Comparison of ENCODE assay signal across 22 cellular contexts in genomic region chr16:17177242-17177967, GRCh38.
DNase-seq lines count a peak whose midpoint lies in the region; ATAC-seq, FAIRE-seq and TF ChIP-seq lines count a peak whose summit lies in the region.
"Had no signal": no experiment of that assay in that cellular context is flagged by ENCODE, and none has a peak within 500 bp of the region (broad histone marks: within the 10 kb centered on the region; RNA-seq: fewer than 3 reads in every experiment).

No MANE protein-coding gene starts in this region.

- H3K4me3 Mint-ChIP-seq in activated CD4-positive, alpha-beta T cell treated with anti-CD3 and anti-CD28 coated beads, Interleukin-2, amount 10 ng/mL, durations not matched to agents 7 days and 5 days: no peak overlapping the region
- peak overlapping the region; percentile 33 for H3K4me3 Mint-ChIP-seq in type B pancreatic cell
- H3K4me3 Mint-ChIP-seq: dendritic cell treated with granulocyte-macrophage colony-stimulating factor and Interleukin-4, amounts not matched to agents 40 ng/mL and 50 ng/mL, for 4 days; nephron had no signal

- H3K27ac Mint-ChIP-seq in activated CD4-positive, alpha-beta T cell treated with anti-CD3 and anti-CD28 coated beads, Interleukin-2, amount 10 ng/mL, durations not matched to agents 7 days and 5 days: peak overlapping the region; percentile 76
- H3K27ac Mint-ChIP-seq in type B pancreatic cell: peak overlapping the region; percentile 82
- H3K27ac Mint-ChIP-seq: nephron had no signal

- H3K4me3 ChIP-seq in fibroblast of the aortic adventitia (ENCODE audit: low read depth, low read length): no peak overlapping the region
- H3K4me3 ChIP-seq: heart left ventricle, PC-9, SK-N-MC, transverse colon had no signal

- no peak for TF ChIP-seq CTCF in fibroblast of the aortic adventitia (IDR thresholded peaks at IDR 0.05; ENCODE audit: insufficient read depth, low read length)
- TF ChIP-seq CTCF in type B pancreatic cell (conservative IDR thresholded peaks at IDR 0.05): no peak
- TF ChIP-seq CTCF in D721Med (IDR thresholded peaks at IDR 0.05; ENCODE audit: insufficient read depth, missing control alignments): no peak

- CTCF ChIA-PET in activated CD4-positive, alpha-beta T cell treated with anti-CD3 and anti-CD28 coated beads, Interleukin-2, amount 10 ng/mL, durations not matched to agents 7 days and 5 days (lab: Charles Lee): no interaction called here

- no peaks in the 10 kb centered on the region for H3K9me3 Mint-ChIP-seq in activated CD4-positive, alpha-beta T cell treated with anti-CD3 and anti-CD28 coated beads, Interleukin-2, amount 10 ng/mL, durations not matched to agents 7 days and 5 days
- H3K9me3 Mint-ChIP-seq in type B pancreatic cell: no peaks in the 10 kb centered on the region
- H3K9me3 Mint-ChIP-seq: dendritic cell treated with granulocyte-macrophage colony-stimulating factor and Interleukin-4, amounts not matched to agents 40 ng/mL and 50 ng/mL, for 4 days; nephron had no signal

- no peaks in the 10 kb centered on the region for H3K27me3 Mint-ChIP-seq in activated CD4-positive, alpha-beta T cell treated with anti-CD3 and anti-CD28 coated beads, Interleukin-2, amount 10 ng/mL, durations not matched to agents 7 days and 5 days
- H3K27me3 Mint-ChIP-seq in type B pancreatic cell: no peaks in the 10 kb centered on the region
- H3K27me3 Mint-ChIP-seq: dendritic cell treated with granulocyte-macrophage colony-stimulating factor and Interleukin-4, amounts not matched to agents 40 ng/mL and 50 ng/mL, for 4 days had no signal

- POLR2A ChIA-PET in activated CD4-positive, alpha-beta T cell treated with anti-CD3 and anti-CD28 coated beads, Interleukin-2, amount 10 ng/mL, durations not matched to agents 7 days and 5 days (lab: Charles Lee): no interaction called here

- H3K4me1 Mint-ChIP-seq in activated CD4-positive, alpha-beta T cell treated with anti-CD3 and anti-CD28 coated beads, Interleukin-2, amount 10 ng/mL, durations not matched to agents 7 days and 5 days: peaks cover 14% of the 10 kb centered on the region
- peaks cover 9% of the 10 kb centered on the region for H3K4me1 Mint-ChIP-seq in type B pancreatic cell (ENCODE audit: unreplicated experiment)

- FAIRE-seq in D721Med (lab: Jason Lieb, UNC): no peak
- FAIRE-seq: islet of Langerhans had no signal

- DNase-seq in activated CD4-positive, alpha-beta T cell treated with anti-CD3 and anti-CD28 coated beads, Interleukin-2, amount 10 ng/mL, durations not matched to agents 7 days and 5 days: no peak
- no peak for DNase-seq in activated CD4-positive, alpha-beta T cell treated with anti-CD3 and anti-CD28 coated beads, Interleukin-2, amount 50 U/mL, for 1 hour
- DNase-seq in fibroblast of the aortic adventitia (ENCODE audit: low read depth) (peak; percentile 36), type B pancreatic cell (ENCODE audit: extremely low spot score, unreplicated experiment) (no peak), D721Med (ENCODE audit: insufficient read length, low spot score) (no peak), NCI-H2081 (lab: John Stamatoyannopoulos, UW) (no peak)
- DNase-seq: activated CD4-positive, alpha-beta T cell treated with anti-CD3 and anti-CD28 coated beads for 48 hours; activated naive CD4-positive, alpha-beta T cell treated with Interleukin-2 at 50 U/mL for 16 hours; heart left ventricle; mesendoderm; NCI-H187; NCI-H748 treated with DMSO at 0.1 percent for 48 hours; PC-9; stimulated activated CD4-positive, alpha-beta T cell treated with anti-CD3 and anti-CD28 coated beads, Interleukin-12 subunit alpha, Interleukin-12 subunit beta, amount 100 ng/mL, for 4 hours; stimulated activated naive CD4-positive, alpha-beta T cell; transverse colon had no signal

- ATAC-seq in SK-N-SH treated with all-trans-retinoic acid at 6 μM for 48 hours: peak; percentile 83
- no peak for ATAC-seq in GM18909 (IDR thresholded peaks at IDR 0.05; ENCODE audit: poor library complexity, unreplicated experiment)
- ATAC-seq: heart left ventricle had no signal

- peaks cover 52% of the 10 kb centered on the region for H3K36me3 Mint-ChIP-seq in activated CD4-positive, alpha-beta T cell treated with anti-CD3 and anti-CD28 coated beads, Interleukin-2, amount 10 ng/mL, durations not matched to agents 7 days and 5 days (ENCODE audit: low read depth)
- no peaks in the 10 kb centered on the region for H3K36me3 Mint-ChIP-seq in type B pancreatic cell

TF ChIP-seq in SK-N-SH treated with all-trans-retinoic acid at 6 μM for 48 hours, 23 proteins besides CTCF, POLR2A, EP300 and RAD21 (continues in another document):
- no peak for TF ChIP-seq PATZ1 (CRISPR knock-in tag; IDR thresholded peaks at IDR 0.05; ENCODE audit: borderline replicate concordance)
- TF ChIP-seq CSRNP3 (CRISPR knock-in tag; IDR thresholded peaks at IDR 0.05): no peak
- no peak for TF ChIP-seq ZNF8 (CRISPR knock-in tag; IDR thresholded peaks at IDR 0.05)
- TF ChIP-seq TOX (CRISPR knock-in tag; IDR thresholded peaks at IDR 0.05; ENCODE audit: borderline replicate concordance): no peak
- TF ChIP-seq CSDC2 (CRISPR knock-in tag; IDR thresholded peaks at IDR 0.05): no peak
- TF ChIP-seq TCF4 (CRISPR knock-in tag; IDR thresholded peaks at IDR 0.05; ENCODE audit: borderline replicate concordance): no peak
- TF ChIP-seq RARB (CRISPR knock-in tag; IDR thresholded peaks at IDR 0.05): no peak
- no peak for TF ChIP-seq GLIS3 (CRISPR knock-in tag; IDR thresholded peaks at IDR 0.05)
- no peak for TF ChIP-seq ESRRG (CRISPR knock-in tag; IDR thresholded peaks at IDR 0.05)
- no peak for TF ChIP-seq ZFP3 (CRISPR knock-in tag; IDR thresholded peaks at IDR 0.05)
- no peak for TF ChIP-seq BACH2 (CRISPR knock-in tag; IDR thresholded peaks at IDR 0.05; ENCODE audit: borderline replicate concordance)
- no peak for TF ChIP-seq ZC3H10 (CRISPR knock-in tag; IDR thresholded peaks at IDR 0.05)
- TF ChIP-seq ISL1 (CRISPR knock-in tag; IDR thresholded peaks at IDR 0.05): no peak
- no peak for TF ChIP-seq TSHZ2 (CRISPR knock-in tag; IDR thresholded peaks at IDR 0.05)
- no peak for TF ChIP-seq OSR1 (CRISPR knock-in tag; IDR thresholded peaks at IDR 0.05)
